14 cellular contexts compared by ENCODE assay signal in the genomic region with DNA sequence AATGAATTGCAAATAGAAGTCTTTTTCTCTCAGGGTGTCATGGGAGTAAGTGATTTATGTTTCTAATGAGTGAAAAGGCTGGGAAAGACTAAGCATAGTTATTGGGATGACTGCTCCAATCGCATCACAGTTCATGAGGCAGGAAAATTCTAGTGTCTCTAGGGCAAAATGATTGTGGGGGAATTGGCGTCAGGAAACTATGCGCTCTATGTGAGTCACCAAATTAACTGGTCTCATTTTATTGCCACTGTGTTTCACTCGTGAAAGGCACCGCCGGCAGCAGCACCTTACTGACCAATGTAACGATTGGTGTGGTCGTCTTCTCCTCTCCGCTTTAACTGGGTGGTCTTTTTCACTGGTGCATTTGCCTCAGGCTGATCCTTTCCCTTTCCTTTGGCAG.
DNase-seq lines count a peak whose midpoint lies in the region; TF ChIP-seq lines count a peak whose summit lies in the region.
"Had no signal": no experiment of that assay in that cellular context is flagged by ENCODE, and none has a peak within 500 bp of the region (broad histone marks: within the 10 kb centered on the region; RNA-seq: fewer than 3 reads in every experiment).

No MANE protein-coding gene starts in this region.

- H3K4me1 Mint-ChIP-seq in chondrocyte (ENCODE audit: low read depth) = peaks cover 37% of the 10 kb centered on the region
- H3K4me1 Mint-ChIP-seq in mesothelial cell of epicardium = peaks cover 11% of the 10 kb centered on the region
- H3K4me1 Mint-ChIP-seq: activated CD4-positive, alpha-beta T cell treated with anti-CD3 and anti-CD28 coated beads for 36 hours had no signal

- H3K4me3 Mint-ChIP-seq in chondrocyte (ENCODE audit: unreplicated experiment) (no peak overlapping the region), mesothelial cell of epicardium (no peak overlapping the region)
- H3K4me3 Mint-ChIP-seq: activated CD4-positive, alpha-beta T cell treated with anti-CD3 and anti-CD28 coated beads for 36 hours had no signal

- H3K4me3 ChIP-seq in smooth muscle cell = no peak overlapping the region
- H3K4me3 ChIP-seq: GM12878, lung had no signal

- H3K4me2 ChIP-seq in smooth muscle cell = peak overlapping the region; percentile 77

- H3F3A ChIP-seq in smooth muscle cell (ENCODE audit: low read depth) = no peaks in the 10 kb centered on the region

- H3K27me3 Mint-ChIP-seq in chondrocyte (ENCODE audit: low read depth) = no peaks in the 10 kb centered on the region
- H3K27me3 Mint-ChIP-seq in mesothelial cell of epicardium (ENCODE audit: low read depth) = no peaks in the 10 kb centered on the region

- H3K36me3 Mint-ChIP-seq in chondrocyte (ENCODE audit: low read depth) (no peaks in the 10 kb centered on the region), mesothelial cell of epicardium (no peaks in the 10 kb centered on the region)

- no peak for TF ChIP-seq CTCF in chondrocyte (IDR thresholded peaks at IDR 0.05)
- TF ChIP-seq CTCF in smooth muscle cell (IDR thresholded peaks at IDR 0.05; ENCODE audit: borderline replicate concordance, insufficient read depth, poor library complexity, severe bottlenecking) = no peak
- TF ChIP-seq CTCF in mesothelial cell of epicardium (IDR thresholded peaks at IDR 0.05; ENCODE audit: unreplicated experiment) = no peak

- peak overlapping the region; percentile 61 for H3K27ac ChIP-seq in smooth muscle cell (ENCODE audit: low read depth)

- H3K9me3 Mint-ChIP-seq in chondrocyte (ENCODE audit: low read depth) (peaks cover 3% of the 10 kb centered on the region), mesothelial cell of epicardium (no peaks in the 10 kb centered on the region)

- peak; percentile 75 for DNase-seq in EL
- DNase-seq in NCI-H748 (lab: John Stamatoyannopoulos, UW; ENCODE audit: unreplicated experiment) = peak; percentile 69
- no peak for DNase-seq in chondrocyte (ENCODE audit: low spot score)
- DNase-seq in smooth muscle cell (lab: John Stamatoyannopoulos, UW; ENCODE audit: unreplicated experiment) = no peak
- DNase-seq in mesothelial cell of epicardium (ENCODE audit: low spot score in 2 of 2, unreplicated experiment in 2 of 2) = no peak
- DNase-seq in NCI-H2171 (lab: John Stamatoyannopoulos, UW) = no peak
- no peak for DNase-seq in DMS79 (lab: John Stamatoyannopoulos, UW)
- DNase-seq: activated CD4-positive, alpha-beta T cell treated with anti-CD3 and anti-CD28 coated beads for 36 hours; activated T-cell treated with anti-CD3 and anti-CD28 coated beads, Interleukin-2, amount 50 U/mL, for 48 hours; cortex of kidney; NCI-H1436 treated with DMSO at 0.1 percent for 48 hours; T-helper 1 cell had no signal

- WGBS in smooth muscle cell (ENCODE audit: low lambda C conversion rate) = 39% methylated on average over 9 of the region's 9 CpGs

- no peaks in the 10 kb centered on the region for H3K36me3 ChIP-seq in smooth muscle cell (ENCODE audit: low read depth)

- peaks cover 3% of the 10 kb centered on the region for H3K4me1 ChIP-seq in smooth muscle cell (ENCODE audit: low read depth)

- no peaks in the 10 kb centered on the region for H4K20me1 ChIP-seq in smooth muscle cell (ENCODE audit: low read depth)

- H3K27me3 ChIP-seq in smooth muscle cell (ENCODE audit: low read depth) = no peaks in the 10 kb centered on the region

- H3K27ac Mint-ChIP-seq in chondrocyte (ENCODE audit: unreplicated experiment) = peak overlapping the region; percentile 62
- H3K27ac Mint-ChIP-seq in mesothelial cell of epicardium = no peak overlapping the region
- H3K27ac Mint-ChIP-seq: activated CD4-positive, alpha-beta T cell treated with anti-CD3 and anti-CD28 coated beads for 36 hours had no signal

- no peaks in the 10 kb centered on the region for H3K9me3 ChIP-seq in smooth muscle cell (replicated peaks; ENCODE audit: low read depth)

- no peak overlapping the region for H2AFZ ChIP-seq in smooth muscle cell (ENCODE audit: low read depth)

- H3K79me2 ChIP-seq in smooth muscle cell (ENCODE audit: low read depth) = no peaks in the 10 kb centered on the region

- H3K9ac ChIP-seq in smooth muscle cell (ENCODE audit: low read depth) = no peak overlapping the region

Comparison
In these comparisons a context has a peak if more than half of its experiments do, and no peak if none do; other contexts are left out.
1. DNase-seq: peak in EL (single experiment) and NCI-H748 (single experiment); none in chondrocyte (single experiment), smooth muscle cell (single experiment), mesothelial cell of epicardium (0 of 2), NCI-H2171 (single experiment) and DMS79 (single experiment).